In the genomic region with DNA sequence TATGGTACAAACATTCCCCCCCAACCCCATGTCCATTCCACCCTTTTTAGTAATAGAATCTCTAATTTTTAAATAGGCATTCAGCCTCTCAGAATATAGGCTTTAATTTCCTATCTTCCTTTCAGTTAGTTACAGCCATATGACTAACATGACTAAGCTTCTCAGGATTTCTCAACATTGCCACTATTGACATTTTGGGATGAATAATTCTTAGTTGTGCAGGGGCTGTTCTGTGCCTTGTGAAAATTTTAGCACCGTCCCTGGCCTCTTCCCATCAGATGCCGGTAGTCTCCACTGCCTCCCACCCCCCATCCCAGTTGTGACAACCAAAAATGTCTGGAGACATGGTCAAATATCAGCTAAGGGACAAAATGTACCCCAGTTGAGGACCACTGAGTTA, we compare ENCODE assay signal across 2 cellular contexts.
TF ChIP-seq lines count a peak whose summit lies in the region.

No MANE protein-coding gene starts in this region.

TF ChIP-seq in A549, 52 proteins besides CTCF, POLR2A, EP300 and RAD21 (continued from another document):
- TF ChIP-seq HEYL (CRISPR knock-in tag; IDR thresholded peaks at IDR 0.05) (no peak), MAFK (IDR thresholded peaks at IDR 0.05; ENCODE audit: partially characterized antibody) (no peak), MYC (IDR thresholded peaks at IDR 0.05; ENCODE audit: borderline replicate concordance, low read length) (no peak), EHF (CRISPR knock-in tag; IDR thresholded peaks at IDR 0.05) (no peak)
- TF ChIP-seq, protein P1, sequence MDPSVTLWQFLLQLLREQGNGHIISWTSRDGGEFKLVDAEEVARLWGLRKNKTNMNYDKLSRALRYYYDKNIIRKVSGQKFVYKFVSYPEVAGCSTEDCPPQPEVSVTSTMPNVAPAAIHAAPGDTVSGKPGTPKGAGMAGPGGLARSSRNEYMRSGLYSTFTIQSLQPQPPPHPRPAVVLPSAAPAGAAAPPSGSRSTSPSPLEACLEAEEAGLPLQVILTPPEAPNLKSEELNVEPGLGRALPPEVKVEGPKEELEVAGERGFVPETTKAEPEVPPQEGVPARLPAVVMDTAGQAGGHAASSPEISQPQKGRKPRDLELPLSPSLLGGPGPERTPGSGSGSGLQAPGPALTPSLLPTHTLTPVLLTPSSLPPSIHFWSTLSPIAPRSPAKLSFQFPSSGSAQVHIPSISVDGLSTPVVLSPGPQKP (IDR thresholded peaks at IDR 0.05; ENCODE audit: low read depth, low read length) = no peak

TF ChIP-seq in IMR-90, 13 proteins besides CTCF, POLR2A, EP300 and RAD21 (continued from another document):
- TF ChIP-seq, protein P2, sequence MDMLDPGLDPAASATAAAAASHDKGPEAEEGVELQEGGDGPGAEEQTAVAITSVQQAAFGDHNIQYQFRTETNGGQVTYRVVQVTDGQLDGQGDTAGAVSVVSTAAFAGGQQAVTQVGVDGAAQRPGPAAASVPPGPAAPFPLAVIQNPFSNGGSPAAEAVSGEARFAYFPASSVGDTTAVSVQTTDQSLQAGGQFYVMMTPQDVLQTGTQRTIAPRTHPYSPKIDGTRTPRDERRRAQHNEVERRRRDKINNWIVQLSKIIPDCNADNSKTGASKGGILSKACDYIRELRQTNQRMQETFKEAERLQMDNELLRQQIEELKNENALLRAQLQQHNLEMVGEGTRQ (IDR thresholded peaks at IDR 0.05; ENCODE audit: low read depth, low read length) = no peak
- TF ChIP-seq, protein P1 (IDR thresholded peaks at IDR 0.05; ENCODE audit: borderline replicate concordance, low read depth, low read length) = no peak
- no peak for TF ChIP-seq MXI1 (IDR thresholded peaks at IDR 0.05; ENCODE audit: borderline replicate concordance, low read depth, low read length)
- peak; percentile 51; the same call in 1 of the 2 replicates for TF ChIP-seq NFE2L2 (IDR thresholded peaks at IDR 0.05; ENCODE audit: low read depth, low read length)
- TF ChIP-seq CHD1 (IDR thresholded peaks at IDR 0.05; ENCODE audit: low read depth, low read length) = no peak
- no peak for TF ChIP-seq BHLHE40 (IDR thresholded peaks at IDR 0.05; ENCODE audit: low read depth, low read length)
- peak; percentile 93 for TF ChIP-seq CEBPB (IDR thresholded peaks at IDR 0.05; ENCODE audit: low read depth, low read length)
- TF ChIP-seq RFX5 (IDR thresholded peaks at IDR 0.05; ENCODE audit: low read depth, low read length) = no peak
- TF ChIP-seq MAFK (IDR thresholded peaks at IDR 0.05; ENCODE audit: low read depth, low read length) = no peak
- no peak for TF ChIP-seq SMC3 (IDR thresholded peaks at IDR 0.05; ENCODE audit: low read depth, low read length)
- no peak for TF ChIP-seq RCOR1 (IDR thresholded peaks at IDR 0.05; ENCODE audit: insufficient replicate concordance, low read length)
TF ChIP-seq in IMR-90: peak in this region for 3.
